In the genomic region with DNA sequence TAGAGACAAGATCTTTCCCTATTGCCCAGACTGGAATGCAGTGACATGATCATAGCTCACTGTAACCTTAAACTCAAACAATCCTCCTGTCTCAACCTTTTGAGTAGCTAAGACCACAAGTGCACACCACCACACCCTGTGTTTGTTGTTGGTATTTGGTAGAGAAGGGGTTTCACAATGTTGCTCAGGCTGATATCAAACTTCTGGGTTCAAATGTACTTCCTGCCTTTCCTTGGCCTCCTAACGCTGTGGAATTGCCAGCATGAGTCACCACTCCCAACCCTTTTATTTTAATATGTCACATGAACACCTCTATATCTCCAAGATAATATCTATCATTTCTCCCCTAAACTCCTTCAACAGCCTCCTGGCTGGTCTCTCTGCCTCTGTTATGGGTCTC, we compare ENCODE assay signal across 14 cellular contexts.
"Had no signal": no experiment of that assay in that cellular context is flagged by ENCODE, and none has a peak within 500 bp of the region (broad histone marks: within the 10 kb centered on the region; RNA-seq: fewer than 3 reads in every experiment).

No MANE protein-coding gene starts in this region.

- DNase-seq: activated CD4-positive, alpha-beta memory T cell treated with anti-CD3 and anti-CD28 coated beads for 36 hours; activated CD4-positive, CD25-positive, alpha-beta regulatory T cell treated with anti-CD3 and anti-CD28 coated beads, Interleukin-2, amount 50 U/mL, for 72 hours; activated gamma-delta T cell; activated naive CD8-positive, alpha-beta T cell treated with anti-CD3 and anti-CD28 coated beads for 36 hours; activated T-cell treated with anti-CD3 and anti-CD28 coated beads, Interleukin-2, amount 50 U/mL, for 48 hours; anterior cingulate cortex; central memory CD4-positive, alpha-beta T cell; effector memory CD8-positive, alpha-beta T cell; kidney; ovary; stimulated activated CD4-positive, alpha-beta T cell treated with anti-CD3 and anti-CD28 coated beads, Interleukin-2, amount 100 ng/mL, for 48 hours; stimulated activated naive CD4-positive, alpha-beta T cell treated with Interleukin-2 at 50 U/mL for 16 hours had no signal

- H3K4me3 ChIP-seq: esophagus muscularis mucosa, ovary had no signal

- FAIRE-seq: frontal cortex, kidney had no signal
